Comparison of ENCODE assay signal across 11 cellular contexts in genomic region chr2:106053116-106053515, GRCh38.
A peak's percentile ranks its signal among the peaks of the same experiment; 100 is the strongest.
DNase-seq lines count a peak whose midpoint lies in the region; ATAC-seq and TF ChIP-seq lines count a peak whose summit lies in the region.
"Had no signal": no experiment of that assay in that cellular context is flagged by ENCODE, and none has a peak within 500 bp of the region (broad histone marks: within the 10 kb centered on the region; RNA-seq: fewer than 3 reads in every experiment).

No MANE protein-coding gene starts in this region.

- H3K4me3 Mint-ChIP-seq in CD8-positive, alpha-beta T cell: peak overlapping the region; percentile 62
- H3K4me3 Mint-ChIP-seq: type B pancreatic cell had no signal

- no peak overlapping the region for H3K56ac ChIP-seq in IMR-90 (ENCODE audit: extremely low read depth, insufficient read depth, low read length)

- TF ChIP-seq CTCF in CD8-positive, alpha-beta T cell (IDR thresholded peaks at IDR 0.05): no peak
- no peak for TF ChIP-seq CTCF in IMR-90 (conservative IDR thresholded peaks at IDR 0.05; ENCODE audit: low read depth, low read length)

- H3K14ac ChIP-seq in IMR-90 (replicated peaks; ENCODE audit: low read depth, low read length) (no peak overlapping the region; the same call in 1 of the 2 replicates), mesenchymal stem cell (ENCODE audit: low read length in 2 of 2) (no peak overlapping the region)

- CTCF ChIA-PET in CD8-positive, alpha-beta T cell (lab: Charles Lee): interaction anchor here (1.3 kb wide), 1 partner anchor 9 kb away, joined by 5 read pairs; no protein-coding TSS in a partner anchor
- CTCF ChIA-PET in IMR-90 (lab: Yijun Ruan, JAX): no interaction called here

- H2AK9ac ChIP-seq in IMR-90 (replicated peaks; ENCODE audit: low read depth, low read length, poor library complexity): no peak overlapping the region

- in situ Hi-C loops in IMR-90 (cut with MboI; ENCODE audit: low sequenced_read_pairs): no loop called here

- H3K27me3 ChIP-seq in CD8-positive, alpha-beta T cell (ENCODE audit: insufficient read depth, low read length): no peaks in the 10 kb centered on the region
- H3K27me3 ChIP-seq in IMR-90 (ENCODE audit: control insufficient read depth, insufficient read depth, low read length): peaks cover 15% of the 10 kb centered on the region
- peaks cover 12% of the 10 kb centered on the region for H3K27me3 ChIP-seq in adipocyte (replicated peaks; ENCODE audit: control insufficient read depth, insufficient read depth, low read length)
- H3K27me3 ChIP-seq in mesenchymal stem cell (ENCODE audit: control insufficient read depth in 1 of 2, insufficient read depth in 1 of 2, low read length in 2 of 2): peaks cover 0 to 25% of the 10 kb centered on the region in 2 experiments

- H3K27ac ChIP-seq in CD8-positive, alpha-beta T cell (ENCODE audit: low read depth, low read length): no peak overlapping the region
- no peak overlapping the region for H3K27ac ChIP-seq in IMR-90 (ENCODE audit: insufficient read depth, low read length)
- H3K27ac ChIP-seq in mesenchymal stem cell (ENCODE audit: low read length, poor library complexity, severe bottlenecking): no peak overlapping the region

- H2AFZ ChIP-seq in IMR-90 (replicated peaks; ENCODE audit: low read length, poor library complexity) (no peak overlapping the region), mesenchymal stem cell (ENCODE audit: low read depth, low read length) (no peak overlapping the region)

- H3K4me1 ChIP-seq in CD8-positive, alpha-beta T cell (ENCODE audit: insufficient read depth, low read length): peaks cover 59% of the 10 kb centered on the region
- H3K4me1 ChIP-seq in IMR-90 (ENCODE audit: control insufficient read depth, insufficient read depth, low read length): no peaks in the 10 kb centered on the region
- H3K4me1 ChIP-seq in adipocyte (ENCODE audit: control insufficient read depth, insufficient read depth, low read length): peaks cover 7% of the 10 kb centered on the region
- H3K4me1 ChIP-seq in mesenchymal stem cell (ENCODE audit: control insufficient read depth, insufficient read depth, low read depth, low read length): peaks cover 9% of the 10 kb centered on the region

- H2BK120ac ChIP-seq in IMR-90 (ENCODE audit: low read depth, low read length) (no peak overlapping the region), mesenchymal stem cell (ENCODE audit: low read depth, low read length) (no peak overlapping the region)

- TF ChIP-seq RAD21 in IMR-90 (IDR thresholded peaks at IDR 0.05; ENCODE audit: low read length): no peak

- H3K27me3 Mint-ChIP-seq in CD8-positive, alpha-beta T cell (ENCODE audit: low read depth): no peaks in the 10 kb centered on the region

- no peak overlapping the region for H4K91ac ChIP-seq in IMR-90 (ENCODE audit: insufficient read depth, low read depth, low read length)
- no peak overlapping the region for H4K91ac ChIP-seq in mesenchymal stem cell (ENCODE audit: low read length)

- WGBS in IMR-90 (ENCODE audit: extremely low coverage in 2 of 2, insufficient read length in 1 of 2), 2 experiments: no CpG with 5 or more reads among the region's 2 CpGs
- WGBS in mesenchymal stem cell: 83% methylated on average over 2 of the region's 2 CpGs

- no peaks in the 10 kb centered on the region for H4K20me1 ChIP-seq in IMR-90 (ENCODE audit: insufficient read depth, low read length)

- no peak overlapping the region for H3K4me2 ChIP-seq in IMR-90 (ENCODE audit: low read depth, low read length)
- H3K4me2 ChIP-seq in mesenchymal stem cell (ENCODE audit: low read length, poor library complexity, severe bottlenecking): no peak overlapping the region

- H2BK15ac ChIP-seq in IMR-90 (ENCODE audit: low read depth, low read length): no peak overlapping the region
- H2BK15ac ChIP-seq in mesenchymal stem cell (ENCODE audit: low read depth, poor library complexity, severe bottlenecking): no peak overlapping the region

- no peak overlapping the region for H2BK20ac ChIP-seq in IMR-90 (ENCODE audit: low read depth, low read length)

- no peak overlapping the region for H3K4me3 ChIP-seq in CD8-positive, alpha-beta T cell (ENCODE audit: low read depth, low read length)
- H3K4me3 ChIP-seq in IMR-90 (ENCODE audit: insufficient read depth, low read depth, low read length): no peak overlapping the region
- H3K4me3 ChIP-seq in adipocyte (ENCODE audit: low read length): no peak overlapping the region
- no peak overlapping the region for H3K4me3 ChIP-seq in mesenchymal stem cell (ENCODE audit: insufficient read depth in 1 of 2, low read depth in 1 of 2, low read length in 2 of 2)

- no peak overlapping the region for H3K23ac ChIP-seq in IMR-90 (ENCODE audit: low read depth, low read length)
- no peak overlapping the region for H3K23ac ChIP-seq in mesenchymal stem cell (ENCODE audit: low read length in 2 of 2)

- H3K27ac Mint-ChIP-seq in CD8-positive, alpha-beta T cell: peak overlapping the region; percentile 66
- H3K27ac Mint-ChIP-seq: type B pancreatic cell had no signal

- no peaks in the 10 kb centered on the region for H3K9me3 ChIP-seq in CD8-positive, alpha-beta T cell (ENCODE audit: low read length)
- H3K9me3 ChIP-seq in IMR-90 (ENCODE audit: control insufficient read depth, insufficient read depth, low read length) (0 out of 2 replicates have a peak, but pooled peaks cover 3% of the 10 kb centered on the region), adipocyte (ENCODE audit: control insufficient read depth, low read length) (no peaks in the 10 kb centered on the region), mesenchymal stem cell (ENCODE audit: control insufficient read depth, low read length) (peaks cover 4% of the 10 kb centered on the region)

- H3K9me3 Mint-ChIP-seq in CD8-positive, alpha-beta T cell: no peaks in the 10 kb centered on the region

- H3K4me1 Mint-ChIP-seq in CD8-positive, alpha-beta T cell (ENCODE audit: low read depth): peaks cover 75% of the 10 kb centered on the region

- ATAC-seq in CD8-positive, alpha-beta T cell: peak; percentile 28
- ATAC-seq in IMR-90 (ENCODE audit: low read depth): peak; percentile 56
- no peak for ATAC-seq in esophagus mucosa
- no peak for ATAC-seq in GM21367 (IDR thresholded peaks at IDR 0.05; ENCODE audit: unreplicated experiment)

- TF ChIP-seq POLR2A in IMR-90 (IDR thresholded peaks at IDR 0.05; ENCODE audit: low read depth, low read length): no peak

- intact Hi-C loops in CD8-positive, alpha-beta T cell (cut with DNase I, micrococcal nuclease): no loop called here
- intact Hi-C loops in IMR-90 (cut with micrococcal nuclease): no loop called here

- H4K5ac ChIP-seq in IMR-90 (ENCODE audit: low read depth, low read length): no peak overlapping the region

- H2AK5ac ChIP-seq in IMR-90 (ENCODE audit: low read depth, low read length) (no peak overlapping the region), mesenchymal stem cell (ENCODE audit: low read length, severe bottlenecking) (no peak overlapping the region)

- dilution Hi-C loops in IMR-90 (cut with HindIII; ENCODE audit: low sequenced_read_pairs, unreplicated experiment): no loop called here

- H3K36me3 Mint-ChIP-seq in CD8-positive, alpha-beta T cell: no peaks in the 10 kb centered on the region
- H3K36me3 Mint-ChIP-seq: type B pancreatic cell had no signal

- BruUV-seq in IMR-90 (replicated peaks; lab: Mats Ljungman, UMichigan): no TSS peak

- no peak overlapping the region for H3K4ac ChIP-seq in IMR-90 (ENCODE audit: low read depth, low read length)
- no peak overlapping the region for H3K4ac ChIP-seq in mesenchymal stem cell (ENCODE audit: low read depth in 1 of 2, low read length in 2 of 2)

- no peak overlapping the region for H2BK12ac ChIP-seq in mesenchymal stem cell (ENCODE audit: low read length in 2 of 2)

- H4K8ac ChIP-seq in IMR-90 (ENCODE audit: low read depth in 2 of 2, low read length in 2 of 2) (no peak overlapping the region), mesenchymal stem cell (ENCODE audit: low read length) (no peak overlapping the region)

- POLR2A ChIA-PET in CD8-positive, alpha-beta T cell (lab: Charles Lee): interaction anchor here (0.6 to 1.5 kb wide), 5 partner anchors 11 to 123 kb away, joined by 3 to 6 read pairs (median 3); no protein-coding TSS in a partner anchor
- POLR2A ChIA-PET in IMR-90 (lab: Charles Lee; ENCODE audit: unreplicated experiment): no interaction called here

- H3K79me1 ChIP-seq in IMR-90 (ENCODE audit: low read depth in 1 of 2, low read length in 2 of 2): no peaks in the 10 kb centered on the region
- H3K79me1 ChIP-seq in mesenchymal stem cell (replicated peaks; ENCODE audit: low read length, poor library complexity, severe bottlenecking): no peaks in the 10 kb centered on the region

- H3K9ac ChIP-seq in IMR-90 (ENCODE audit: low read depth, low read length) (no peak overlapping the region), adipocyte (ENCODE audit: low read length) (no peak overlapping the region), mesenchymal stem cell (ENCODE audit: low read length) (no peak overlapping the region)

- H2BK5ac ChIP-seq in IMR-90 (ENCODE audit: low read depth, low read length, poor library complexity, severe bottlenecking) (no peak overlapping the region), mesenchymal stem cell (ENCODE audit: low read depth, low read length, poor library complexity, severe bottlenecking) (no peak overlapping the region)

- no peaks in the 10 kb centered on the region for H3K9me1 ChIP-seq in IMR-90 (ENCODE audit: insufficient read depth, low read length)

- H3K18ac ChIP-seq in IMR-90 (ENCODE audit: low read depth, low read length): no peak overlapping the region
- H3K18ac ChIP-seq in mesenchymal stem cell (ENCODE audit: low read depth in 1 of 2, low read length in 2 of 2): no peak overlapping the region

- no peak for DNase-seq in CD8-positive, alpha-beta T cell
- DNase-seq in IMR-90 (peak; percentile 31), adipocyte (ENCODE audit: low read depth) (peak; percentile 63), mesenchymal stem cell (peak; percentile 2), SIG-M5 treated with dmso at 0.1 percent for 504 hours (lab: John Stamatoyannopoulos, UW; ENCODE audit: unreplicated experiment) (no peak), NOMO-1 treated with dmso at 0.1 percent for 144 hours (lab: John Stamatoyannopoulos, UW; ENCODE audit: unreplicated experiment) (no peak)
- DNase-seq: activated CD8-positive, alpha-beta memory T cell treated with anti-CD3 and anti-CD28 coated beads, Interleukin-2, amount 50 U/mL, for 48 hours; NCI-H1930 had no signal

- no peaks in the 10 kb centered on the region for H3K36me3 ChIP-seq in CD8-positive, alpha-beta T cell (ENCODE audit: insufficient read depth, low read length)
- H3K36me3 ChIP-seq in IMR-90 (ENCODE audit: control insufficient read depth, insufficient read depth, low read length) (no peaks in the 10 kb centered on the region), adipocyte (ENCODE audit: control insufficient read depth, insufficient read depth, low read length, severe bottlenecking) (no peaks in the 10 kb centered on the region), mesenchymal stem cell (ENCODE audit: control insufficient read depth in 1 of 2, insufficient read depth in 2 of 2, low read depth in 1 of 2, low read length in 2 of 2) (no peaks in the 10 kb centered on the region)

Comparison
In these comparisons a context has a peak if more than half of its experiments do, and no peak if none do; other contexts are left out.
1. ATAC-seq: peak in CD8-positive, alpha-beta T cell (single experiment) and IMR-90 (single experiment); none in esophagus mucosa (single experiment) and GM21367 (single experiment).
2. DNase-seq: peak in IMR-90 (single experiment), adipocyte (single experiment) and mesenchymal stem cell (single experiment); none in CD8-positive, alpha-beta T cell (0 of 7), SIG-M5 treated with dmso at 0.1 percent for 504 hours (single experiment) and NOMO-1 treated with dmso at 0.1 percent for 144 hours (single experiment).